In the genomic region with DNA sequence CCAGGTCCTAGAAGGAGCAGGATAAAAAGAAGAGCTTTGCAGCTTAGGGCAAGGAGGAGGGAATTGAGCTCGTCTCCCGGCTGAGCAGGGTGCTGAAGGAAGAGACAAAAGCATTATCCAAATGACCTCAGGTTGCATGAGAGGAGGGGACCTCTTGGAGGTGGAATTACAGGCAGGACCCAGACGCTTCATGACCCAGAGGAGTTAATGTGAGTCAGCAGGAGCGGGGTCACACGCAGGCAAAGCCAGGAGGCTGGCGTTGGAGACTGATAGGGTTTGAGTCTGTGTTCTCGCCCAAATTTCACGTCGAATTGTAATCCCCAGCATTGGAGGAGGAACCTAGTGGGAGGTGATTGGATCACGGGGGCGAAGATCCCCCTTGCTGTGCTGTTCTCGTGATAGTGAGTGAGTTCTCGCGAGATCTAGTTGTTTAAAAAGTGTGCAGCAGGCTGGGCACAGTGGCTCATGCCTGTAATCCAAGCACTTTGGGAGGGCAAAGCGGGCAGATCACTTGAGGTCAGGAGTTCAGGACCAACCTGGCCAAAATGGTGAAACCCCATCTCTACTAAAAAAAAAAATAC, we compare ENCODE assay signal across 20 cellular contexts.
DNase-seq lines count a peak whose midpoint lies in the region; TF ChIP-seq lines count a peak whose summit lies in the region.
"Had no signal": no experiment of that assay in that cellular context is flagged by ENCODE, and none has a peak within 500 bp of the region (broad histone marks: within the 10 kb centered on the region; RNA-seq: fewer than 3 reads in every experiment).

No MANE protein-coding gene starts in this region.

- H3K4me1 ChIP-seq in testis, result no peaks in the 10 kb centered on the region
- H3K4me1 ChIP-seq: SJCRH30 had no signal

- no peaks in the 10 kb centered on the region for H3K36me3 Mint-ChIP-seq in chondrocyte (ENCODE audit: low read depth)
- H3K36me3 Mint-ChIP-seq: CD4-positive, alpha-beta memory T cell had no signal

- no peaks in the 10 kb centered on the region for H3K36me3 ChIP-seq in testis (ENCODE audit: low read depth, missing control alignments)
- H3K36me3 ChIP-seq: SJCRH30 had no signal

- H3K27ac Mint-ChIP-seq in chondrocyte (ENCODE audit: unreplicated experiment), result no peak overlapping the region
- H3K27ac Mint-ChIP-seq: CD4-positive, alpha-beta memory T cell; HFFc6 had no signal

- H3K27me3 Mint-ChIP-seq in chondrocyte (ENCODE audit: low read depth), result peaks cover 26% of the 10 kb centered on the region

- no peaks in the 10 kb centered on the region for H3K9me3 ChIP-seq in testis
- H3K9me3 ChIP-seq: SJCRH30 had no signal

- no peak overlapping the region for H3K27ac ChIP-seq in testis
- H3K27ac ChIP-seq: GM23248, PC-9, SJCRH30 had no signal

- H3K4me1 Mint-ChIP-seq in chondrocyte (ENCODE audit: low read depth), result no peaks in the 10 kb centered on the region

- TF ChIP-seq CTCF in chondrocyte (IDR thresholded peaks at IDR 0.05) (no peak), testis (IDR thresholded peaks at IDR 0.05) (no peak)

- peak overlapping the region in 1 of 2 donors; percentile 18 for H3K4me3 ChIP-seq in testis
- H3K4me3 ChIP-seq: GM23248, PC-9, SJCRH30 had no signal

- no peak for TF ChIP-seq POLR2A in testis (IDR thresholded peaks at IDR 0.05)

- H3K4me3 Mint-ChIP-seq in chondrocyte (ENCODE audit: unreplicated experiment), result no peak overlapping the region
- H3K4me3 Mint-ChIP-seq: CD4-positive, alpha-beta memory T cell; HFFc6 had no signal

- DNase-seq in NCI-H82 (lab: John Stamatoyannopoulos, UW) (peak; percentile 22), NCI-H82 treated with DMSO at 0.1 percent for 48 hours (lab: John Stamatoyannopoulos, UW; ENCODE audit: unreplicated experiment) (no peak), chondrocyte (ENCODE audit: low spot score) (peak; percentile 18), iPS-NIHi7 (ENCODE audit: extremely low spot score) (peak; percentile 62), testis (peak; percentile 19), A172 (ENCODE audit: low spot score) (no peak), NCI-H345 (lab: John Stamatoyannopoulos, UW) (no peak), NCI-H146 treated with DMSO at 0.1 percent for 48 hours (lab: John Stamatoyannopoulos, UW; ENCODE audit: unreplicated experiment) (no peak)
- DNase-seq: 8988T; CD4-positive, alpha-beta memory T cell; DMS79 treated with DMSO at 0.1 percent for 48 hours; GDM1; GM23248; HFFc6; Karpas-422; NCI-H1105 treated with DMSO at 0.1 percent for 48 hours; NCI-H187; NCI-H446 treated with DMSO at 0.1 percent for 48 hours; PC-9; SJCRH30 had no signal

- no peaks in the 10 kb centered on the region for H3K27me3 ChIP-seq in testis
- H3K27me3 ChIP-seq: SJCRH30 had no signal

- WGBS in testis, 2 donors, result 51 to 52% methylated on average over 15 of the region's 15 CpGs

- no peaks in the 10 kb centered on the region for H3K9me3 Mint-ChIP-seq in chondrocyte (ENCODE audit: low read depth)

- intact Hi-C loops in testis (cut with DNase I; ENCODE audit: low total_unique reads), result no loop called here

Comparison
In these comparisons a context has a peak if more than half of its experiments do, and no peak if none do; other contexts are left out.
1. DNase-seq: peak in NCI-H82 (single experiment), chondrocyte (single experiment), iPS-NIHi7 (single experiment) and testis (single experiment); none in NCI-H82 treated with DMSO at 0.1 percent for 48 hours (single experiment), A172 (single experiment), NCI-H345 (single experiment) and NCI-H146 treated with DMSO at 0.1 percent for 48 hours (single experiment).